In the genomic region with DNA sequence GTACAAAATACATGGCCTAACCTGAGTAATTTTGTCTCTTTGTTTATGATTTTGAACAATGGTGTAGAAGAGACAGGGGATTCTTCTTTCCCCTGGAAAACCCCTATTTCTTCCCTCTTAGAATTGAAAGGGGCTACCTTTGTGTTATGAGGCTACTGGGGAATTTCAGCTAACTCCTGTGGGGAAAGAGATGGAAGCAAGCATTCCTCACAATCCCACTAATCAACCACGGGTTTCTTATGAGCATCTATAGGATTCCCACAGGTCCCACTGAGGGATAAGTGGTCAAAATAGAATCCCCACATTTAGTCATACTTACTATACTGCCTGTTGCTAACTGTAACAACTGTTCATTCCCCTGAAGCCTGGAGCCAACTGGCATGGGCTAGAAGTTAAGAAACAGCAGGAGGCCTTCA, we compare ENCODE assay signal across 28 cellular contexts. TPM values are rescaled to one million over a fixed set of nuclear protein-coding genes. Genes with fewer than 3 reads are reported as not detected.
DNase-seq lines count a peak whose midpoint lies in the region; ATAC-seq, FAIRE-seq and TF ChIP-seq lines count a peak whose summit lies in the region.
"Had no signal": no experiment of that assay in that cellular context is flagged by ENCODE, and none has a peak within 500 bp of the region (broad histone marks: within the 10 kb centered on the region; RNA-seq: fewer than 3 reads in every experiment).

No MANE protein-coding gene starts in this region.

- TF ChIP-seq CTCF in fibroblast of the aortic adventitia (IDR thresholded peaks at IDR 0.05; ENCODE audit: insufficient read depth, low read length) (no peak), pancreas (IDR thresholded peaks at IDR 0.05) (no peak)

- H3K9me3 ChIP-seq in pancreas = no peaks in the 10 kb centered on the region
- H3K9me3 ChIP-seq: MG63 had no signal

- FAIRE-seq in pancreas (lab: Jason Lieb, UNC) = no peak
- FAIRE-seq: colon had no signal

- no peaks in the 10 kb centered on the region for H3K36me3 ChIP-seq in pancreas
- H3K36me3 ChIP-seq: brain microvascular endothelial cell, MG63 had no signal

- H3K4me3 ChIP-seq in fibroblast of the aortic adventitia (ENCODE audit: low read depth, low read length) (no peak overlapping the region), pancreas (no peak overlapping the region)
- H3K4me3 ChIP-seq: MG63, PC-9 had no signal

- no peaks in the 10 kb centered on the region for H3K4me1 ChIP-seq in pancreas

- no peaks in the 10 kb centered on the region for H3K36me3 Mint-ChIP-seq in activated naive CD8-positive, alpha-beta T cell treated with anti-CD3 and anti-CD28 coated beads for 36 hours
- H3K36me3 Mint-ChIP-seq: activated naive CD8-positive, alpha-beta T cell treated with anti-CD3 and anti-CD28 coated beads, Interleukin-2, amount 10 ng/mL, durations not matched to agents 7 days and 5 days; stimulated activated effector memory CD8-positive, alpha-beta T cell treated with anti-CD3 and anti-CD28 coated beads, Interleukin-12 subunit alpha, Interleukin-12 subunit beta, amount 100 ng/mL, for 72 hours had no signal

- no peaks in the 10 kb centered on the region for H3K27me3 ChIP-seq in pancreas
- H3K27me3 ChIP-seq: brain microvascular endothelial cell, MG63 had no signal

- intact Hi-C loops in pancreas (cut with DNase I) = no loop called here

- WGBS in pancreas, 2 donors = 67 to 89% methylated on average over 1 of the region's 1 CpG

- no peaks in the 10 kb centered on the region for H3K9me3 Mint-ChIP-seq in activated naive CD8-positive, alpha-beta T cell treated with anti-CD3 and anti-CD28 coated beads for 36 hours
- H3K9me3 Mint-ChIP-seq: activated CD4-positive, alpha-beta T cell treated with anti-CD3 and anti-CD28 coated beads, Interleukin-2, amount 10 ng/mL, durations not matched to agents 24 days and 14 days; activated naive CD8-positive, alpha-beta T cell treated with anti-CD3 and anti-CD28 coated beads, Interleukin-2, amount 10 ng/mL, durations not matched to agents 7 days and 5 days; activated T-helper 2 cell treated with anti-CD3 and anti-CD28 coated beads, Interferon-gamma antibody, Interleukin-2, Interleukin-4, amounts not matched to agents 10 μg/mL and 5 μg/mL and 100 μg/mL, durations not matched to agents 14 hours and 24 hours and 36 hours had no signal

- peak; percentile 42 for ATAC-seq in GM18868 (IDR thresholded peaks at IDR 0.05; ENCODE audit: unreplicated experiment)
- ATAC-seq in HG02588 (IDR thresholded peaks at IDR 0.05; ENCODE audit: unreplicated experiment) = peak; percentile 39
- no peak for ATAC-seq in pancreas
- ATAC-seq: left colon; stimulated activated effector memory CD8-positive, alpha-beta T cell treated with anti-CD3 and anti-CD28 coated beads, Interleukin-12 subunit alpha, Interleukin-12 subunit beta, amount 100 ng/mL, for 72 hours had no signal

- peaks cover 13% of the 10 kb centered on the region for H3K27me3 Mint-ChIP-seq in activated naive CD8-positive, alpha-beta T cell treated with anti-CD3 and anti-CD28 coated beads for 36 hours
- H3K27me3 Mint-ChIP-seq: activated CD4-positive, alpha-beta T cell treated with anti-CD3 and anti-CD28 coated beads, Interleukin-2, amount 10 ng/mL, durations not matched to agents 24 days and 14 days had no signal

- no peak overlapping the region for H3K4me3 Mint-ChIP-seq in activated naive CD8-positive, alpha-beta T cell treated with anti-CD3 and anti-CD28 coated beads for 36 hours
- H3K4me3 Mint-ChIP-seq: activated CD4-positive, alpha-beta T cell treated with anti-CD3 and anti-CD28 coated beads, Interleukin-2, amount 10 ng/mL, durations not matched to agents 24 days and 14 days; activated naive CD8-positive, alpha-beta T cell treated with anti-CD3 and anti-CD28 coated beads, Interleukin-2, amount 10 ng/mL, durations not matched to agents 7 days and 5 days; endodermal cell; nephron; stimulated activated effector memory CD8-positive, alpha-beta T cell treated with anti-CD3 and anti-CD28 coated beads, Interleukin-12 subunit alpha, Interleukin-12 subunit beta, amount 100 ng/mL, for 72 hours had no signal

- H3K27ac ChIP-seq in pancreas = no peak overlapping the region
- H3K27ac ChIP-seq: brain microvascular endothelial cell, HL-60, PC-9 had no signal

- peaks cover 6% of the 10 kb centered on the region for H3K4me1 Mint-ChIP-seq in activated naive CD8-positive, alpha-beta T cell treated with anti-CD3 and anti-CD28 coated beads for 36 hours

- DNase-seq in LHCN-M2 (ENCODE audit: low read depth) (peak; percentile 93), fibroblast of the aortic adventitia (ENCODE audit: low read depth) (peak; percentile 50), NCI-H2227 treated with DMSO at 0.1 percent for 48 hours (lab: John Stamatoyannopoulos, UW) (no peak), NOMO-1 treated with dmso at 0.1 percent for 144 hours (lab: John Stamatoyannopoulos, UW; ENCODE audit: unreplicated experiment) (no peak), pancreas (no peak)
- DNase-seq in activated naive CD8-positive, alpha-beta T cell treated with anti-CD3 and anti-CD28 coated beads for 36 hours = no peak
- DNase-seq: ACHN; activated CD4-positive, alpha-beta T cell treated with anti-CD3 and anti-CD28 coated beads, Interleukin-2, amount 10 ng/mL, durations not matched to agents 24 days and 14 days; activated naive CD8-positive, alpha-beta T cell treated with anti-CD3 and anti-CD28 coated beads, Interleukin-2, amount 10 ng/mL, durations not matched to agents 7 days and 5 days; brain microvascular endothelial cell; DMS 273 treated with DMSO at 0.1 percent for 48 hours; endodermal cell; head of caudate nucleus; IMR-90; left colon; MG63; PC-9; posterior cingulate gyrus; SIG-M5 had no signal

- H3K27ac Mint-ChIP-seq in activated naive CD8-positive, alpha-beta T cell treated with anti-CD3 and anti-CD28 coated beads for 36 hours = no peak overlapping the region
- H3K27ac Mint-ChIP-seq: activated CD4-positive, alpha-beta T cell treated with anti-CD3 and anti-CD28 coated beads, Interleukin-2, amount 10 ng/mL, durations not matched to agents 24 days and 14 days; activated naive CD8-positive, alpha-beta T cell treated with anti-CD3 and anti-CD28 coated beads, Interleukin-2, amount 10 ng/mL, durations not matched to agents 7 days and 5 days; activated T-helper 2 cell treated with anti-CD3 and anti-CD28 coated beads, Interferon-gamma antibody, Interleukin-2, Interleukin-4, amounts not matched to agents 10 μg/mL and 5 μg/mL and 100 μg/mL, durations not matched to agents 14 hours and 24 hours and 36 hours; endodermal cell; nephron; stimulated activated effector memory CD8-positive, alpha-beta T cell treated with anti-CD3 and anti-CD28 coated beads, Interleukin-12 subunit alpha, Interleukin-12 subunit beta, amount 100 ng/mL, for 72 hours had no signal

RNA-seq across cellular contexts. Expression of a gene that starts 32.2 kb away (rescaled TPM):
- total RNA-seq in LHCN-M2 (2014; rRNA removed) = 4.6 and 7.2 TPM in 2 replicates
- polyA plus RNA-seq in LHCN-M2 (2012) = 0.75 TPM
- total RNA-seq in fibroblast of the aortic adventitia (ENCODE audit: low replicate concordance) = 17.7 and 79.2 TPM in 2 replicates
- total RNA-seq in activated naive CD8-positive, alpha-beta T cell treated with anti-CD3 and anti-CD28 coated beads for 36 hours = not detected
- 10 to 100 TPM; 10.3 to 39.8 (median 14.3) TPM for total RNA-seq in pancreas
- 1 to 10 TPM; 3.9 to 6.0 TPM for polyA plus RNA-seq in pancreas
- total RNA-seq: activated CD4-positive, alpha-beta T cell treated with anti-CD3 and anti-CD28 coated beads, Interleukin-2, amount 10 ng/mL, durations not matched to agents 24 days and 14 days; activated naive CD8-positive, alpha-beta T cell treated with anti-CD3 and anti-CD28 coated beads, Interleukin-2, amount 10 ng/mL, durations not matched to agents 7 days and 5 days; G401; T-helper 1 cell treated with Interleukin-12 subunit alpha and Interleukin-12 subunit beta and Interleukin-4 antibody, amounts not matched to agents 30 ng/mL and 1 ng/mL, for 36 hours had no signal

Comparison
In these comparisons a context has a peak if more than half of its experiments do, and no peak if none do; other contexts are left out.
1. ATAC-seq: peak in GM18868 (single experiment) and HG02588 (single experiment); none in pancreas (0 of 4).
2. DNase-seq: peak in LHCN-M2 (single experiment) and fibroblast of the aortic adventitia (single experiment); none in NCI-H2227 treated with DMSO at 0.1 percent for 48 hours (single experiment), activated naive CD8-positive, alpha-beta T cell treated with anti-CD3 and anti-CD28 coated beads for 36 hours (single experiment), NOMO-1 treated with dmso at 0.1 percent for 144 hours (single experiment) and pancreas (0 of 6).